Comparison of ENCODE assay signal across 14 cellular contexts in genomic region chr10:124912052-124912435, GRCh38. TPM values are rescaled to one million over a fixed set of nuclear protein-coding genes. Genes with fewer than 3 reads are reported as not detected.
A peak's percentile ranks its signal among the peaks of the same experiment; 100 is the strongest.
DNase-seq lines count a peak whose midpoint lies in the region; ATAC-seq and TF ChIP-seq lines count a peak whose summit lies in the region.
"Had no signal": no experiment of that assay in that cellular context is flagged by ENCODE, and none has a peak within 500 bp of the region (broad histone marks: within the 10 kb centered on the region; RNA-seq: fewer than 3 reads in every experiment).

No MANE protein-coding gene starts in this region.

- no peaks in the 10 kb centered on the region for H3K36me3 Mint-ChIP-seq in type B pancreatic cell
- no peaks in the 10 kb centered on the region for H3K36me3 Mint-ChIP-seq in activated CD8-positive, alpha-beta memory T cell treated with anti-CD3 and anti-CD28 coated beads, Interleukin-2, amount 10 ng/mL, durations not matched to agents 7 days and 5 days
- H3K36me3 Mint-ChIP-seq: CD4-positive, CD25-positive, alpha-beta regulatory T cell had no signal

- intact Hi-C loops in heart left ventricle (cut with DNase I) (loop anchor here in 4 of 10 donors (10.0 kb wide), 5 partner anchors 117 to 803 kb away; partner anchors contain the start of genes EDRF1 (in 1 of the 4) and EEF1AKMT2 (in 1 of the 4)), Right ventricle myocardium inferior (cut with DNase I) (no loop called here), esophagus muscularis mucosa (cut with DNase I) (loop anchor here (10.0 kb wide), 2 partner anchors 143 to 243 kb away; no protein-coding TSS in a partner anchor), prostate gland (cut with DNase I) (loop anchor here (10.0 kb wide), 1 partner anchor 243 kb away; no protein-coding TSS in a partner anchor)

- H3K27ac Mint-ChIP-seq in type B pancreatic cell, result peak overlapping the region; percentile 4
- H3K27ac Mint-ChIP-seq in activated CD8-positive, alpha-beta memory T cell treated with anti-CD3 and anti-CD28 coated beads, Interleukin-2, amount 10 ng/mL, durations not matched to agents 7 days and 5 days, result no peak overlapping the region
- H3K27ac Mint-ChIP-seq: CD4-positive, CD25-positive, alpha-beta regulatory T cell had no signal

- no peak for TF ChIP-seq EP300 in esophagus muscularis mucosa (IDR thresholded peaks at IDR 0.05)

- H3K9me3 ChIP-seq in heart left ventricle (no peaks in the 10 kb centered on the region), esophagus muscularis mucosa (no peaks in the 10 kb centered on the region), prostate gland (no peaks in the 10 kb centered on the region)

- H3K4me3 Mint-ChIP-seq in type B pancreatic cell, result no peak overlapping the region
- no peak overlapping the region for H3K4me3 Mint-ChIP-seq in activated CD8-positive, alpha-beta memory T cell treated with anti-CD3 and anti-CD28 coated beads, Interleukin-2, amount 10 ng/mL, durations not matched to agents 7 days and 5 days
- H3K4me3 Mint-ChIP-seq: CD4-positive, CD25-positive, alpha-beta regulatory T cell had no signal

- no peak for TF ChIP-seq CTCF in heart left ventricle (IDR thresholded peaks at IDR 0.05)
- no peak for TF ChIP-seq CTCF in esophagus muscularis mucosa (IDR thresholded peaks at IDR 0.05)
- TF ChIP-seq CTCF in prostate gland (IDR thresholded peaks at IDR 0.05), result no peak
- TF ChIP-seq CTCF in type B pancreatic cell (conservative IDR thresholded peaks at IDR 0.05), result no peak

- TF ChIP-seq POLR2A in heart left ventricle (IDR thresholded peaks at IDR 0.05), result no peak
- no peak for TF ChIP-seq POLR2A in esophagus muscularis mucosa (IDR thresholded peaks at IDR 0.05; ENCODE audit: low read depth)
- no peak for TF ChIP-seq POLR2A in prostate gland (IDR thresholded peaks at IDR 0.05)

- H3K36me3 ChIP-seq in heart left ventricle (no peaks in the 10 kb centered on the region), esophagus muscularis mucosa (no peaks in the 10 kb centered on the region), prostate gland (no peaks in the 10 kb centered on the region)

- no peaks in the 10 kb centered on the region for H3K9me3 Mint-ChIP-seq in type B pancreatic cell
- H3K9me3 Mint-ChIP-seq in activated CD8-positive, alpha-beta memory T cell treated with anti-CD3 and anti-CD28 coated beads, Interleukin-2, amount 10 ng/mL, durations not matched to agents 7 days and 5 days (ENCODE audit: low read depth), result no peaks in the 10 kb centered on the region

- H3K4me1 ChIP-seq in heart left ventricle (peaks cover 0 to 27% (median 15%) of the 10 kb centered on the region in 12 donors), esophagus muscularis mucosa (peaks cover 15 to 29% (median 26%) of the 10 kb centered on the region in 4 donors), prostate gland (replicated peaks) (no peaks in the 10 kb centered on the region)

- no peak for DNase-seq in heart left ventricle
- DNase-seq in Right ventricle myocardium inferior (ENCODE audit: missing footprints), result no peak
- no peak for DNase-seq in esophagus muscularis mucosa (ENCODE audit: extremely low spot score)
- no peak for DNase-seq in prostate gland (ENCODE audit: low spot score)
- peak; percentile 18 for DNase-seq in type B pancreatic cell (ENCODE audit: extremely low spot score, unreplicated experiment)
- DNase-seq in activated CD8-positive, alpha-beta memory T cell treated with anti-CD3 and anti-CD28 coated beads, Interleukin-2, amount 10 ng/mL, durations not matched to agents 7 days and 5 days, result no peak
- DNase-seq: activated effector memory CD4-positive, alpha-beta T cell treated with Interleukin-2 at 50 U/mL for 16 hours; aorta; CD4-positive, CD25-positive, alpha-beta regulatory T cell; MM.1S; NCI-H2107; trophoblast cell had no signal

- peaks cover 15% of the 10 kb centered on the region for H3K27me3 Mint-ChIP-seq in type B pancreatic cell
- peaks cover 21% of the 10 kb centered on the region for H3K27me3 Mint-ChIP-seq in activated CD8-positive, alpha-beta memory T cell treated with anti-CD3 and anti-CD28 coated beads, Interleukin-2, amount 10 ng/mL, durations not matched to agents 7 days and 5 days

- H3K4me3 ChIP-seq in heart left ventricle (no peak overlapping the region), esophagus muscularis mucosa (no peak overlapping the region), prostate gland (no peak overlapping the region)

- CTCF ChIA-PET in activated CD8-positive, alpha-beta memory T cell treated with anti-CD3 and anti-CD28 coated beads, Interleukin-2, amount 10 ng/mL, durations not matched to agents 7 days and 5 days (lab: Charles Lee), result no interaction called here

- peaks cover 3% of the 10 kb centered on the region for H3K4me1 Mint-ChIP-seq in type B pancreatic cell (ENCODE audit: unreplicated experiment)
- peaks cover 12% of the 10 kb centered on the region for H3K4me1 Mint-ChIP-seq in activated CD8-positive, alpha-beta memory T cell treated with anti-CD3 and anti-CD28 coated beads, Interleukin-2, amount 10 ng/mL, durations not matched to agents 7 days and 5 days

- H3K27me3 ChIP-seq in heart left ventricle (no peaks in the 10 kb centered on the region), esophagus muscularis mucosa (no peaks in the 10 kb centered on the region), prostate gland (replicated peaks; ENCODE audit: insufficient read depth) (no peaks in the 10 kb centered on the region)

- H3K27ac ChIP-seq in heart left ventricle (peak overlapping the region in 8 of 12 donors; percentile 11 to 66 (median 46)), esophagus muscularis mucosa (replicated peaks in 1 of 4) (peak overlapping the region; percentile 34 to 69 (median 56)), prostate gland (peak overlapping the region; percentile 7 to 53)

- no peak for ATAC-seq in heart left ventricle
- no peak for ATAC-seq in Right ventricle myocardium inferior
- no peak for ATAC-seq in HG03045 (IDR thresholded peaks at IDR 0.05; ENCODE audit: unreplicated experiment)
- no peak for ATAC-seq in activated CD8-positive, alpha-beta memory T cell treated with anti-CD3 and anti-CD28 coated beads, Interleukin-2, amount 10 ng/mL, durations not matched to agents 7 days and 5 days
- no peak for ATAC-seq in HG03095 (IDR thresholded peaks at IDR 0.05; ENCODE audit: unreplicated experiment)

- 67 to 75% (median 72%) methylated on average over 4 of the region's 4 CpGs for WGBS in heart left ventricle, 4 donors
- WGBS in esophagus muscularis mucosa, result 68% methylated on average over 4 of the region's 4 CpGs
- 57% methylated on average over 4 of the region's 4 CpGs for WGBS in prostate gland

RNA-seq across cellular contexts. Expression of gene ZRANB1, which starts 29.9 kb away (rescaled TPM):
- total RNA-seq in heart left ventricle, result 10 to 100 TPM; 20.5 to 31.3 (median 25.7) TPM
- polyA plus RNA-seq in heart left ventricle, result 10 to 100 TPM; 11.4 to 24.7 TPM
- total RNA-seq in Right ventricle myocardium inferior, result 23.4 TPM
- total RNA-seq in esophagus muscularis mucosa, result 10 to 100 TPM; 30.7 to 42.9 (median 34.8) TPM
- total RNA-seq in prostate gland, result 10 to 100 TPM; 17.9 to 28.7 TPM
- 18.8 and 24.5 TPM in 2 replicates for total RNA-seq in type B pancreatic cell (ENCODE audit: low replicate concordance)
- 10 to 100 TPM in 1 of 2 experiments, 1 to 10 TPM in 1; 9.8 to 11.5 TPM for total RNA-seq in activated CD8-positive, alpha-beta memory T cell treated with anti-CD3 and anti-CD28 coated beads, Interleukin-2, amount 10 ng/mL, durations not matched to agents 7 days and 5 days
